Comparison of ENCODE assay signal across 1 cellular context in the genomic region with DNA sequence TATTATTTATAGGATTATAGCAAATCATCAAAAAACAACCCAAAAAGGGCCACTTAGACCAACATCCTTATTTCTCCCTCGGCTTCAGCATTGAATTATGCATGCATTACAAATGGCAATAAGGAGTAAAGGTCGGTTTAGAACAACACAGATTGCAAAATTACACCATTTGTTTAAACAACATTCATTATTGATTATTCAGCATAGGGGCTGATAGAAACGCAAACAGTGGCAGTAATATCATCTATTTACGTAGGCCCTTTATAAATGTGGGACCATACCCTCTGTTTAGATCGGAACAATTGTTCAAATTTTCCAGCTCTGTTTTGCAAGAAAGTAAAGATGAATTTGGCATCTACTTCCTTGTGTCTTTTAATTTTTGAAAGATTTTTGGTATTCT.
TF ChIP-seq lines count a peak whose summit lies in the region.

No MANE protein-coding gene starts in this region.

TF ChIP-seq in HepG2, 621 proteins besides CTCF, POLR2A, EP300 and RAD21 (continued from another document and continues in another):
- TF ChIP-seq, protein P1, sequence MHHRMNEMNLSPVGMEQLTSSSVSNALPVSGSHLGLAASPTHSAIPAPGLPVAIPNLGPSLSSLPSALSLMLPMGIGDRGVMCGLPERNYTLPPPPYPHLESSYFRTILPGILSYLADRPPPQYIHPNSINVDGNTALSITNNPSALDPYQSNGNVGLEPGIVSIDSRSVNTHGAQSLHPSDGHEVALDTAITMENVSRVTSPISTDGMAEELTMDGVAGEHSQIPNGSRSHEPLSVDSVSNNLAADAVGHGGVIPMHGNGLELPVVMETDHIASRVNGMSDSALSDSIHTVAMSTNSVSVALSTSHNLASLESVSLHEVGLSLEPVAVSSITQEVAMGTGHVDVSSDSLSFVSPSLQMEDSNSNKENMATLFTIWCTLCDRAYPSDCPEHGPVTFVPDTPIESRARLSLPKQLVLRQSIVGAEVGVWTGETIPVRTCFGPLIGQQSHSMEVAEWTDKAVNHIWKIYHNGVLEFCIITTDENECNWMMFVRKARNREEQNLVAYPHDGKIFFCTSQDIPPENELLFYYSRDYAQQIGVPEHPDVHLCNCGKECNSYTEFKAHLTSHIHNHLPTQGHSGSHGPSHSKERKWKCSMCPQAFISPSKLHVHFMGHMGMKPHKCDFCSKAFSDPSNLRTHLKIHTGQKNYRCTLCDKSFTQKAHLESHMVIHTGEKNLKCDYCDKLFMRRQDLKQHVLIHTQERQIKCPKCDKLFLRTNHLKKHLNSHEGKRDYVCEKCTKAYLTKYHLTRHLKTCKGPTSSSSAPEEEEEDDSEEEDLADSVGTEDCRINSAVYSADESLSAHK (CRISPR knock-in tag; IDR thresholded peaks at IDR 0.05; ENCODE audit: borderline replicate concordance): no peak
- TF ChIP-seq ZNF607 (CRISPR knock-in tag; IDR thresholded peaks at IDR 0.05; ENCODE audit: borderline replicate concordance) (no peak), CHD4 (IDR thresholded peaks at IDR 0.05; ENCODE audit: borderline replicate concordance, low read length) (peak; percentile 53; the same call in 1 of the 2 replicates), KDM3A (CRISPR knock-in tag; IDR thresholded peaks at IDR 0.05; ENCODE audit: low read depth) (0 out of 2 replicates have a peak, but pooled peaks have one; percentile 70), ETV6 (CRISPR knock-in tag; conservative IDR thresholded peaks at IDR 0.05) (no peak), ZNF501 (CRISPR knock-in tag; IDR thresholded peaks at IDR 0.05) (no peak), ZSCAN25 (CRISPR knock-in tag; IDR thresholded peaks at IDR 0.05) (no peak), ZNF614 (CRISPR knock-in tag; IDR thresholded peaks at IDR 0.05; ENCODE audit: borderline replicate concordance) (no peak), ZNF781 (CRISPR knock-in tag; IDR thresholded peaks at IDR 0.05; ENCODE audit: borderline replicate concordance, not compliant biosample characterization) (no peak), SP1 (IDR thresholded peaks at IDR 0.05) (no peak), SP1 (CRISPR knock-in tag; IDR thresholded peaks at IDR 0.05) (no peak), ZNF44 (CRISPR knock-in tag; IDR thresholded peaks at IDR 0.05) (no peak), NFIB (CRISPR knock-in tag; IDR thresholded peaks at IDR 0.05; ENCODE audit: borderline replicate concordance) (no peak), ZBTB42 (CRISPR knock-in tag; IDR thresholded peaks at IDR 0.05) (no peak), CREM (IDR thresholded peaks at IDR 0.05) (peak; percentile 83), CREM (CRISPR knock-in tag; IDR thresholded peaks at IDR 0.05) (no peak), GATAD1 (CRISPR knock-in tag; IDR thresholded peaks at IDR 0.05) (peak; percentile 67; the same call in 1 of the 2 replicates), ZNF10 (CRISPR knock-in tag; IDR thresholded peaks at IDR 0.05; ENCODE audit: borderline replicate concordance, low read depth) (no peak), ESRRA (CRISPR knock-in tag; IDR thresholded peaks at IDR 0.05; ENCODE audit: low read depth) (no peak), ZNF329 (CRISPR knock-in tag; IDR thresholded peaks at IDR 0.05; ENCODE audit: low read depth) (no peak), ZNF317 (CRISPR knock-in tag; IDR thresholded peaks at IDR 0.05) (no peak), NFATC3 (CRISPR knock-in tag; IDR thresholded peaks at IDR 0.05) (no peak), ZMYM3 (CRISPR knock-in tag; IDR thresholded peaks at IDR 0.05) (no peak), RBAK (CRISPR knock-in tag; IDR thresholded peaks at IDR 0.05) (no peak), DNMT1 (CRISPR knock-in tag; IDR thresholded peaks at IDR 0.05) (no peak), ZNF605 (CRISPR knock-in tag; IDR thresholded peaks at IDR 0.05) (no peak), KLF6 (CRISPR knock-in tag; IDR thresholded peaks at IDR 0.05) (peak; percentile 87), ZNF343 (CRISPR knock-in tag; IDR thresholded peaks at IDR 0.05) (no peak), MAZ (IDR thresholded peaks at IDR 0.05; ENCODE audit: borderline replicate concordance, low read depth, low read length) (no peak), MAZ (CRISPR knock-in tag; IDR thresholded peaks at IDR 0.05; ENCODE audit: low read depth) (no peak; the same call in 1 of the 2 replicates), TBL1XR1 (IDR thresholded peaks at IDR 0.05; ENCODE audit: borderline replicate concordance, low read length, partially characterized antibody) (peak; percentile 75), NCOA5 (CRISPR knock-in tag; IDR thresholded peaks at IDR 0.05) (no peak), SIN3A (IDR thresholded peaks at IDR 0.05; ENCODE audit: borderline replicate concordance, low read depth, low read length) (no peak), ZNF124 (CRISPR knock-in tag; IDR thresholded peaks at IDR 0.05) (no peak), TAF15 (IDR thresholded peaks at IDR 0.05; ENCODE audit: low read depth, low read length, poor library complexity, severe bottlenecking) (no peak), ZMYM2 (CRISPR knock-in tag; IDR thresholded peaks at IDR 0.05) (no peak), ZNF879 (CRISPR knock-in tag; IDR thresholded peaks at IDR 0.05) (no peak), ZNF235 (CRISPR knock-in tag; IDR thresholded peaks at IDR 0.05; ENCODE audit: borderline replicate concordance) (no peak), RFXAP (CRISPR knock-in tag; IDR thresholded peaks at IDR 0.05; ENCODE audit: borderline replicate concordance) (no peak)
- TF ChIP-seq, protein P2, sequence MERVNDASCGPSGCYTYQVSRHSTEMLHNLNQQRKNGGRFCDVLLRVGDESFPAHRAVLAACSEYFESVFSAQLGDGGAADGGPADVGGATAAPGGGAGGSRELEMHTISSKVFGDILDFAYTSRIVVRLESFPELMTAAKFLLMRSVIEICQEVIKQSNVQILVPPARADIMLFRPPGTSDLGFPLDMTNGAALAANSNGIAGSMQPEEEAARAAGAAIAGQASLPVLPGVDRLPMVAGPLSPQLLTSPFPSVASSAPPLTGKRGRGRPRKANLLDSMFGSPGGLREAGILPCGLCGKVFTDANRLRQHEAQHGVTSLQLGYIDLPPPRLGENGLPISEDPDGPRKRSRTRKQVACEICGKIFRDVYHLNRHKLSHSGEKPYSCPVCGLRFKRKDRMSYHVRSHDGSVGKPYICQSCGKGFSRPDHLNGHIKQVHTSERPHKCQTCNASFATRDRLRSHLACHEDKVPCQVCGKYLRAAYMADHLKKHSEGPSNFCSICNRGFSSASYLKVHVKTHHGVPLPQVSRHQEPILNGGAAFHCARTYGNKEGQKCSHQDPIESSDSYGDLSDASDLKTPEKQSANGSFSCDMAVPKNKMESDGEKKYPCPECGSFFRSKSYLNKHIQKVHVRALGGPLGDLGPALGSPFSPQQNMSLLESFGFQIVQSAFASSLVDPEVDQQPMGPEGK (CRISPR knock-in tag; IDR thresholded peaks at IDR 0.05): peak; percentile 66; the same call in 1 of the 2 replicates
- TF ChIP-seq, protein P3, sequence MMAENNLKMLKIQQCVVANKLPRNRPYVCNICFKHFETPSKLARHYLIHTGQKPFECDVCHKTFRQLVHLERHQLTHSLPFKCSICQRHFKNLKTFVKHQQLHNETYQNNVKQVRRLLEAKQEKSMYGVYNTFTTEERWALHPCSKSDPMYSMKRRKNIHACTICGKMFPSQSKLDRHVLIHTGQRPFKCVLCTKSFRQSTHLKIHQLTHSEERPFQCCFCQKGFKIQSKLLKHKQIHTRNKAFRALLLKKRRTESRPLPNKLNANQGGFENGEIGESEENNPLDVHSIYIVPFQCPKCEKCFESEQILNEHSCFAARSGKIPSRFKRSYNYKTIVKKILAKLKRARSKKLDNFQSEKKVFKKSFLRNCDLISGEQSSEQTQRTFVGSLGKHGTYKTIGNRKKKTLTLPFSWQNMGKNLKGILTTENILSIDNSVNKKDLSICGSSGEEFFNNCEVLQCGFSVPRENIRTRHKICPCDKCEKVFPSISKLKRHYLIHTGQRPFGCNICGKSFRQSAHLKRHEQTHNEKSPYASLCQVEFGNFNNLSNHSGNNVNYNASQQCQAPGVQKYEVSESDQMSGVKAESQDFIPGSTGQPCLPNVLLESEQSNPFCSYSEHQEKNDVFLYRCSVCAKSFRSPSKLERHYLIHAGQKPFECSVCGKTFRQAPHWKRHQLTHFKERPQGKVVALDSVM (CRISPR knock-in tag; IDR thresholded peaks at IDR 0.05): peak; percentile 40; the same call in 1 of the 2 replicates
- TF ChIP-seq, protein P4, sequence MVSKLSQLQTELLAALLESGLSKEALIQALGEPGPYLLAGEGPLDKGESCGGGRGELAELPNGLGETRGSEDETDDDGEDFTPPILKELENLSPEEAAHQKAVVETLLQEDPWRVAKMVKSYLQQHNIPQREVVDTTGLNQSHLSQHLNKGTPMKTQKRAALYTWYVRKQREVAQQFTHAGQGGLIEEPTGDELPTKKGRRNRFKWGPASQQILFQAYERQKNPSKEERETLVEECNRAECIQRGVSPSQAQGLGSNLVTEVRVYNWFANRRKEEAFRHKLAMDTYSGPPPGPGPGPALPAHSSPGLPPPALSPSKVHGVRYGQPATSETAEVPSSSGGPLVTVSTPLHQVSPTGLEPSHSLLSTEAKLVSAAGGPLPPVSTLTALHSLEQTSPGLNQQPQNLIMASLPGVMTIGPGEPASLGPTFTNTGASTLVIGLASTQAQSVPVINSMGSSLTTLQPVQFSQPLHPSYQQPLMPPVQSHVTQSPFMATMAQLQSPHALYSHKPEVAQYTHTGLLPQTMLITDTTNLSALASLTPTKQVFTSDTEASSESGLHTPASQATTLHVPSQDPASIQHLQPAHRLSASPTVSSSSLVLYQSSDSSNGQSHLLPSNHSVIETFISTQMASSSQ (IDR thresholded peaks at IDR 0.05; ENCODE audit: low read depth): peak; percentile 67; the same call in 1 of the 2 replicates
- TF ChIP-seq, protein P4 (CRISPR knock-in tag; IDR thresholded peaks at IDR 0.05; ENCODE audit: borderline replicate concordance): no peak
- TF ChIP-seq, protein P5, sequence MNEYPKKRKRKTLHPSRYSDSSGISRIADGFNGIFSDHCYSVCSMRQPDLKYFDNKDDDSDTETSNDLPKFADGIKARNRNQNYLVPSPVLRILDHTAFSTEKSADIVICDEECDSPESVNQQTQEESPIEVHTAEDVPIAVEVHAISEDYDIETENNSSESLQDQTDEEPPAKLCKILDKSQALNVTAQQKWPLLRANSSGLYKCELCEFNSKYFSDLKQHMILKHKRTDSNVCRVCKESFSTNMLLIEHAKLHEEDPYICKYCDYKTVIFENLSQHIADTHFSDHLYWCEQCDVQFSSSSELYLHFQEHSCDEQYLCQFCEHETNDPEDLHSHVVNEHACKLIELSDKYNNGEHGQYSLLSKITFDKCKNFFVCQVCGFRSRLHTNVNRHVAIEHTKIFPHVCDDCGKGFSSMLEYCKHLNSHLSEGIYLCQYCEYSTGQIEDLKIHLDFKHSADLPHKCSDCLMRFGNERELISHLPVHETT (CRISPR knock-in tag; conservative IDR thresholded peaks at IDR 0.05): no peak
- TF ChIP-seq, protein P6, sequence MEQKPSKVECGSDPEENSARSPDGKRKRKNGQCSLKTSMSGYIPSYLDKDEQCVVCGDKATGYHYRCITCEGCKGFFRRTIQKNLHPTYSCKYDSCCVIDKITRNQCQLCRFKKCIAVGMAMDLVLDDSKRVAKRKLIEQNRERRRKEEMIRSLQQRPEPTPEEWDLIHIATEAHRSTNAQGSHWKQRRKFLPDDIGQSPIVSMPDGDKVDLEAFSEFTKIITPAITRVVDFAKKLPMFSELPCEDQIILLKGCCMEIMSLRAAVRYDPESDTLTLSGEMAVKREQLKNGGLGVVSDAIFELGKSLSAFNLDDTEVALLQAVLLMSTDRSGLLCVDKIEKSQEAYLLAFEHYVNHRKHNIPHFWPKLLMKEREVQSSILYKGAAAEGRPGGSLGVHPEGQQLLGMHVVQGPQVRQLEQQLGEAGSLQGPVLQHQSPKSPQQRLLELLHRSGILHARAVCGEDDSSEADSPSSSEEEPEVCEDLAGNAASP (CRISPR knock-in tag; IDR thresholded peaks at IDR 0.05; ENCODE audit: borderline replicate concordance): peak; percentile 84
- TF ChIP-seq, protein P7, sequence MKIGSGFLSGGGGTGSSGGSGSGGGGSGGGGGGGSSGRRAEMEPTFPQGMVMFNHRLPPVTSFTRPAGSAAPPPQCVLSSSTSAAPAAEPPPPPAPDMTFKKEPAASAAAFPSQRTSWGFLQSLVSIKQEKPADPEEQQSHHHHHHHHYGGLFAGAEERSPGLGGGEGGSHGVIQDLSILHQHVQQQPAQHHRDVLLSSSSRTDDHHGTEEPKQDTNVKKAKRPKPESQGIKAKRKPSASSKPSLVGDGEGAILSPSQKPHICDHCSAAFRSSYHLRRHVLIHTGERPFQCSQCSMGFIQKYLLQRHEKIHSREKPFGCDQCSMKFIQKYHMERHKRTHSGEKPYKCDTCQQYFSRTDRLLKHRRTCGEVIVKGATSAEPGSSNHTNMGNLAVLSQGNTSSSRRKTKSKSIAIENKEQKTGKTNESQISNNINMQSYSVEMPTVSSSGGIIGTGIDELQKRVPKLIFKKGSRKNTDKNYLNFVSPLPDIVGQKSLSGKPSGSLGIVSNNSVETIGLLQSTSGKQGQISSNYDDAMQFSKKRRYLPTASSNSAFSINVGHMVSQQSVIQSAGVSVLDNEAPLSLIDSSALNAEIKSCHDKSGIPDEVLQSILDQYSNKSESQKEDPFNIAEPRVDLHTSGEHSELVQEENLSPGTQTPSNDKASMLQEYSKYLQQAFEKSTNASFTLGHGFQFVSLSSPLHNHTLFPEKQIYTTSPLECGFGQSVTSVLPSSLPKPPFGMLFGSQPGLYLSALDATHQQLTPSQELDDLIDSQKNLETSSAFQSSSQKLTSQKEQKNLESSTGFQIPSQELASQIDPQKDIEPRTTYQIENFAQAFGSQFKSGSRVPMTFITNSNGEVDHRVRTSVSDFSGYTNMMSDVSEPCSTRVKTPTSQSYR (CRISPR knock-in tag; IDR thresholded peaks at IDR 0.05; ENCODE audit: borderline replicate concordance): peak; percentile 68; the same call in 1 of the 2 replicates
- TF ChIP-seq, protein P8, sequence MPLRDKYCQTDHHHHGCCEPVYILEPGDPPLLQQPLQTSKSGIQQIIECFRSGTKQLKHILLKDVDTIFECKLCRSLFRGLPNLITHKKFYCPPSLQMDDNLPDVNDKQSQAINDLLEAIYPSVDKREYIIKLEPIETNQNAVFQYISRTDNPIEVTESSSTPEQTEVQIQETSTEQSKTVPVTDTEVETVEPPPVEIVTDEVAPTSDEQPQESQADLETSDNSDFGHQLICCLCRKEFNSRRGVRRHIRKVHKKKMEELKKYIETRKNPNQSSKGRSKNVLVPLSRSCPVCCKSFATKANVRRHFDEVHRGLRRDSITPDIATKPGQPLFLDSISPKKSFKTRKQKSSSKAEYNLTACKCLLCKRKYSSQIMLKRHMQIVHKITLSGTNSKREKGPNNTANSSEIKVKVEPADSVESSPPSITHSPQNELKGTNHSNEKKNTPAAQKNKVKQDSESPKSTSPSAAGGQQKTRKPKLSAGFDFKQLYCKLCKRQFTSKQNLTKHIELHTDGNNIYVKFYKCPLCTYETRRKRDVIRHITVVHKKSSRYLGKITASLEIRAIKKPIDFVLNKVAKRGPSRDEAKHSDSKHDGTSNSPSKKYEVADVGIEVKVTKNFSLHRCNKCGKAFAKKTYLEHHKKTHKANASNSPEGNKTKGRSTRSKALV (CRISPR knock-in tag; IDR thresholded peaks at IDR 0.05): 0 out of 2 replicates have a peak, but pooled peaks have one; percentile 57
